ENCODE assay signal across 1 cellular context in the genomic region with DNA sequence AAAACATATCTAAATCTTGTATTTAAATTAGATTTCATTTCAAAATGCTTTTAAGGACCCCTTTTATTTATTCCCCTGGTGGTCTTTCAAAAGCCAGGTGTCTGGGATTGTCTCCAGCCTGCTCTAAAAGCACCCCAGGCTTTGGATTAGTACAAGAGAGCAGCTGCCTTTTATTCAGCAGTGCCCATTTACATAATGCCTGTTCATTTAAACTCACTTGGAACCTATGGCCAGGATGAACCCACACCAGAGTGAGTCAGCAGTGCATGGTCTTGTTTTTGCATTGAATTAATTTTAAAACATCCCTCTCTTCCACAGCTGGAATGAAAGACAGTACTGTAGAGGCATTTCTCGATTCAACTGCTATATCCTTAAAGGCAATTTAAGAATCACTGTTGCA.
TF ChIP-seq lines count a peak whose summit lies in the region.

No MANE protein-coding gene starts in this region.

TF ChIP-seq in WTC11, 78 proteins besides CTCF, POLR2A, EP300 and RAD21 (continued from another document):
- TF ChIP-seq ZNF512 (CRISPR knock-in tag; IDR thresholded peaks at IDR 0.05; ENCODE audit: borderline replicate concordance): no peak
- no peak for TF ChIP-seq SMAD3 (CRISPR knock-in tag; IDR thresholded peaks at IDR 0.05; ENCODE audit: borderline replicate concordance)
- TF ChIP-seq SP1 (CRISPR knock-in tag; conservative IDR thresholded peaks at IDR 0.05): no peak
- TF ChIP-seq ATF6 (CRISPR knock-in tag; IDR thresholded peaks at IDR 0.05): no peak
- TF ChIP-seq SOX15 (CRISPR knock-in tag; IDR thresholded peaks at IDR 0.05): no peak
- no peak for TF ChIP-seq GTF2I (CRISPR knock-in tag; conservative IDR thresholded peaks at IDR 0.05)
